ENCODE assay signal across 26 cellular contexts in genomic region chr2:240861547-240861946, GRCh38. TPM values are rescaled to one million over a fixed set of nuclear protein-coding genes. Genes with fewer than 3 reads are reported as not detected.
DNase-seq lines count a peak whose midpoint lies in the region; ATAC-seq, FAIRE-seq and TF ChIP-seq lines count a peak whose summit lies in the region.
"Had no signal": no experiment of that assay in that cellular context is flagged by ENCODE, and none has a peak within 500 bp of the region (broad histone marks: within the 10 kb centered on the region; RNA-seq: fewer than 3 reads in every experiment).

No MANE protein-coding gene starts in this region.

- FAIRE-seq in HepG2 (lab: Jason Lieb, UNC) (no peak), frontal cortex (lab: Jason Lieb, UNC) (no peak)
- FAIRE-seq: A549, D721Med, GM12891, GM18507, H54 had no signal

- H3K9me3 ChIP-seq in HepG2 (ENCODE audit: low read length) (no peaks in the 10 kb centered on the region), right lobe of liver (no peaks in the 10 kb centered on the region), osteoblast (ENCODE audit: low read depth, low read length) (no peaks in the 10 kb centered on the region), upper lobe of right lung (no peaks in the 10 kb centered on the region), mammary epithelial cell (replicated peaks; ENCODE audit: insufficient read depth, low read length) (no peaks in the 10 kb centered on the region)
- H3K9me3 ChIP-seq: A549; BE2C; BLaER1 treated with 17β-estradiol and CSF1 and Interleukin-3, amounts not matched to agents 10 nM and 100 nM; HAP-1 had no signal

- H3K27ac ChIP-seq in HepG2 (ENCODE audit: extremely low read length, insufficient read depth, low read length) (no peak overlapping the region), right lobe of liver (peak overlapping the region in 1 of 3 donors; percentile 13), osteoblast (ENCODE audit: low read depth, low read length) (no peak overlapping the region), upper lobe of right lung (no peak overlapping the region), mammary epithelial cell (ENCODE audit: insufficient read depth, low read depth, low read length) (no peak overlapping the region)
- H3K27ac ChIP-seq: A549; BLaER1 treated with 17β-estradiol and CSF1 and Interleukin-3, amounts not matched to agents 10 nM and 100 nM had no signal

- WGBS in HepG2 (ENCODE audit: low lambda C conversion rate) = 70% methylated on average over 2 of the region's 2 CpGs
- 78% methylated on average over 2 of the region's 2 CpGs for WGBS in right lobe of liver (ENCODE audit: insufficient coverage, low coverage, low lambda C conversion rate, missing lambda C conversion rate)
- 71% methylated on average over 2 of the region's 2 CpGs for WGBS in mammary epithelial cell (ENCODE audit: low coverage, missing lambda C conversion rate)

- H3K36me3 ChIP-seq in HepG2 (replicated peaks in 1 of 2; ENCODE audit: control insufficient read depth in 1 of 2, insufficient read depth in 2 of 2, low read length in 2 of 2) = no peaks in the 10 kb centered on the region
- H3K36me3 ChIP-seq in right lobe of liver = no peaks in the 10 kb centered on the region
- H3K36me3 ChIP-seq in osteoblast (ENCODE audit: insufficient read depth, low read length) = no peaks in the 10 kb centered on the region
- no peaks in the 10 kb centered on the region for H3K36me3 ChIP-seq in upper lobe of right lung
- no peaks in the 10 kb centered on the region for H3K36me3 ChIP-seq in mammary epithelial cell (ENCODE audit: insufficient read depth, low read length)
- H3K36me3 ChIP-seq: BE2C; BLaER1 treated with 17β-estradiol and CSF1 and Interleukin-3, amounts not matched to agents 10 nM and 100 nM; HAP-1 had no signal

- no peak for TF ChIP-seq RAD21 in HepG2 (CRISPR knock-in tag; IDR thresholded peaks at IDR 0.05)

- no peak for TF ChIP-seq CTCF in HepG2 (CRISPR knock-in tag; IDR thresholded peaks at IDR 0.05)
- no peak for TF ChIP-seq CTCF in right lobe of liver (IDR thresholded peaks at IDR 0.05)
- TF ChIP-seq CTCF in osteoblast (IDR thresholded peaks at IDR 0.05; ENCODE audit: extremely low read depth, low read depth, low read length) = no peak
- TF ChIP-seq CTCF in upper lobe of right lung (IDR thresholded peaks at IDR 0.05) = no peak
- no peak for TF ChIP-seq CTCF in mammary epithelial cell (conservative IDR thresholded peaks at IDR 0.05 in 1 of 2, IDR thresholded peaks at IDR 0.05 in 1 of 2; ENCODE audit: extremely low read depth in 1 of 2, insufficient read depth in 1 of 2, low read depth in 1 of 2, low read length in 2 of 2)

- H3K4me3 ChIP-seq in HepG2 (replicated peaks in 1 of 3; ENCODE audit: insufficient read depth in 1 of 3, low read depth in 2 of 3, low read length in 3 of 3) (no peak overlapping the region), right lobe of liver (no peak overlapping the region), osteoblast (ENCODE audit: insufficient read depth, low read length) (no peak overlapping the region), upper lobe of right lung (no peak overlapping the region), mammary epithelial cell (replicated peaks in 1 of 3; ENCODE audit: insufficient read depth in 1 of 3, low read depth in 2 of 3, low read length in 3 of 3) (no peak overlapping the region)
- H3K4me3 ChIP-seq: A549; BLaER1 treated with 17β-estradiol and CSF1 and Interleukin-3, amounts not matched to agents 10 nM and 100 nM; HAP-1 had no signal

- H3K79me2 ChIP-seq in HepG2 (ENCODE audit: insufficient read depth, low read length) (no peaks in the 10 kb centered on the region), osteoblast (ENCODE audit: insufficient read depth, low read length) (no peaks in the 10 kb centered on the region), mammary epithelial cell (ENCODE audit: insufficient read depth, low read length) (no peaks in the 10 kb centered on the region)

- H3K27me3 ChIP-seq in HepG2 (ENCODE audit: control insufficient read depth in 1 of 2, insufficient read depth in 2 of 2, low read length in 2 of 2) = peaks cover 0 to 2% of the 10 kb centered on the region in 2 experiments; a peak in 1 of 5 replicates
- H3K27me3 ChIP-seq in right lobe of liver = no peaks in the 10 kb centered on the region
- peaks cover 30% of the 10 kb centered on the region for H3K27me3 ChIP-seq in osteoblast (ENCODE audit: insufficient read depth, low read length)
- H3K27me3 ChIP-seq in upper lobe of right lung = no peaks in the 10 kb centered on the region
- H3K27me3 ChIP-seq in mammary epithelial cell (ENCODE audit: insufficient read depth, low read length) = peaks cover 6% of the 10 kb centered on the region
- H3K27me3 ChIP-seq: BLaER1 treated with 17β-estradiol and CSF1 and Interleukin-3, amounts not matched to agents 10 nM and 100 nM had no signal

- in situ Hi-C loops in HepG2 (cut with HindIII; ENCODE audit: extremely low pct_ligation_motif_present, low pct_unique_long_range_greater_than_20kb) = loop anchor here (25.0 kb wide), 1 partner anchor 776 kb away; the partner anchor contains the start of genes ATG4B and THAP4
- in situ Hi-C loops in mammary epithelial cell (cut with MboI; ENCODE audit: low sequenced_read_pairs in 2 of 2) = loop anchor here in 1 of 2 donors (25.0 kb wide), 2 partner anchors 201 to 351 kb away; no protein-coding TSS in a partner anchor

- TF ChIP-seq POLR2A in HepG2 (IDR thresholded peaks at IDR 0.05; ENCODE audit: insufficient read depth in 1 of 2, low read depth in 2 of 2, low read length in 2 of 2) (no peak), right lobe of liver (IDR thresholded peaks at IDR 0.05) (no peak)

- H4K20me1 ChIP-seq in HepG2 (ENCODE audit: insufficient read depth, low read length) (no peaks in the 10 kb centered on the region), osteoblast (ENCODE audit: insufficient read depth, low read length) (no peaks in the 10 kb centered on the region), mammary epithelial cell (ENCODE audit: insufficient read depth, low read length) (no peaks in the 10 kb centered on the region)
- H4K20me1 ChIP-seq: BLaER1 treated with 17β-estradiol and CSF1 and Interleukin-3, amounts not matched to agents 10 nM and 100 nM had no signal

- no peak for ATAC-seq in HepG2
- no peak for ATAC-seq in right lobe of liver
- ATAC-seq in upper lobe of right lung = peak; percentile 12
- ATAC-seq: A549 had no signal

- intact Hi-C loops in HepG2 (cut with micrococcal nuclease; ENCODE audit: unreplicated experiment) (no loop called here), right lobe of liver (cut with DNase I) (no loop called here), upper lobe of right lung (cut with DNase I) (no loop called here), mammary epithelial cell (cut with micrococcal nuclease) (no loop called here)

- no peak overlapping the region for H3K4me2 ChIP-seq in HepG2 (ENCODE audit: low read depth, low read length)
- no peak overlapping the region for H3K4me2 ChIP-seq in osteoblast (ENCODE audit: insufficient read depth, low read length)
- H3K4me2 ChIP-seq in mammary epithelial cell (ENCODE audit: insufficient read depth, low read depth, low read length) = no peak overlapping the region
- H3K4me2 ChIP-seq: A549; BLaER1 treated with 17β-estradiol and CSF1 and Interleukin-3, amounts not matched to agents 10 nM and 100 nM had no signal

- BruUV-seq in HepG2 (replicated peaks; lab: Mats Ljungman, UMichigan) (no TSS peak), mammary epithelial cell (replicated peaks; lab: Mats Ljungman, UMichigan) (no TSS peak)

- dilution Hi-C loops in mammary epithelial cell (cut with HindIII; ENCODE audit: low sequenced_read_pairs) = no loop called here

- CTCF ChIA-PET in HepG2 (lab: Yijun Ruan, JAX; ENCODE audit: low intra/inter-chr PET ratio, low total read pairs) (no interaction called here), mammary epithelial cell (lab: Charles Lee; ENCODE audit: low non-redundant PET) (no interaction called here)

- H3K9ac ChIP-seq in HepG2 (ENCODE audit: insufficient read depth, low read depth, low read length) = no peak overlapping the region
- H3K9ac ChIP-seq in mammary epithelial cell (ENCODE audit: insufficient read depth, low read length) = no peak overlapping the region
- H3K9ac ChIP-seq: BLaER1 treated with 17β-estradiol and CSF1 and Interleukin-3, amounts not matched to agents 10 nM and 100 nM had no signal

- POLR2A ChIA-PET in HepG2 (lab: Yijun Ruan, JAX) = interaction anchor here (0.6 to 1.5 kb wide), 4 partner anchors 13 to 36 kb away, joined by 3 to 10 read pairs (median 6); no protein-coding TSS in a partner anchor

- H2AFZ ChIP-seq in HepG2 (ENCODE audit: low read length) (no peak overlapping the region), osteoblast (ENCODE audit: low read length) (no peak overlapping the region), mammary epithelial cell (ENCODE audit: low read depth, low read length) (no peak overlapping the region)

- TF ChIP-seq EP300 in HepG2 (IDR thresholded peaks at IDR 0.05; ENCODE audit: low read depth in 2 of 2, low read length in 2 of 2) (no peak), HepG2 (CRISPR knock-in tag; IDR thresholded peaks at IDR 0.05; ENCODE audit: borderline replicate concordance) (no peak)

- no peak for DNase-seq in HepG2 (ENCODE audit: low spot score)
- no peak for DNase-seq in right lobe of liver
- DNase-seq in osteoblast (ENCODE audit: insufficient read length, low spot score, missing footprints) = peak; percentile 65
- no peak for DNase-seq in upper lobe of right lung
- no peak for DNase-seq in frontal cortex (ENCODE audit: low spot score in 2 of 2)
- DNase-seq in mammary epithelial cell = no peak
- DNase-seq: 8988T; ACHN; AML-193; BE2C; CD4-positive, alpha-beta T cell; CD8-positive, alpha-beta memory T cell; DMS 273 treated with DMSO at 0.1 percent for 48 hours; DMS79; EL; GDM1; GOT3; HFFc6 had no signal

- H3K4me1 ChIP-seq in HepG2 (ENCODE audit: insufficient read depth, low read length) (peaks cover 80% of the 10 kb centered on the region), right lobe of liver (peaks cover 0 to 67% (median 29%) of the 10 kb centered on the region in 4 donors), osteoblast (ENCODE audit: insufficient read depth, low read length) (no peaks in the 10 kb centered on the region), upper lobe of right lung (no peaks in the 10 kb centered on the region), mammary epithelial cell (ENCODE audit: insufficient read depth, low read length) (no peaks in the 10 kb centered on the region)
- H3K4me1 ChIP-seq: A549; BE2C; BLaER1 treated with 17β-estradiol and CSF1 and Interleukin-3, amounts not matched to agents 10 nM and 100 nM; HAP-1 had no signal

RNA-seq across cellular contexts. Expression of gene AGXT, which starts 7.1 kb away (rescaled TPM):
- 30.5 and 41.9 TPM in 2 replicates for total RNA-seq in HepG2 (2016; rRNA removed; fragmentation: Illumina TruSeq; extraction: Trizol)
- total RNA-seq in HepG2 (2016; cell fraction: cytosol; rRNA removed; fragmentation: Illumina TruSeq; extraction: Trizol; ENCODE audit: low read depth) = 13.0 and 14.7 TPM in 2 replicates
- 26.6 and 43.3 TPM in 2 replicates for total RNA-seq in HepG2 (2016; cell fraction: insoluble cytoplasmic fraction; rRNA removed; fragmentation: Illumina TruSeq; extraction: Trizol)
- total RNA-seq in HepG2 (2016; cell fraction: membrane; rRNA removed; fragmentation: Illumina TruSeq; extraction: Trizol) = 16.6 and 19.6 TPM in 2 replicates
- 38.2 and 44.0 TPM in 2 replicates for total RNA-seq in HepG2 (2016; cell fraction: nucleus; rRNA removed; fragmentation: Illumina TruSeq; extraction: Trizol)
- 96.1 and 133 TPM in 2 replicates for polyA plus RNA-seq in HepG2 (2011; rRNA removed)
- 35.6 and 52.0 TPM in 2 replicates for polyA plus RNA-seq in HepG2 (2011; cell fraction: cytosol; rRNA removed)
- 938 and 1,041 TPM in 2 replicates for polyA plus RNA-seq in HepG2 (2011; cell fraction: nucleus; rRNA removed)
- polyA plus RNA-seq in HepG2 (2012) = 57.7 and 74.1 TPM in 2 replicates
- 16.7 and 17.4 TPM in 2 replicates for polyA plus RNA-seq in HepG2 (2016; cell fraction: cytosol; fragmentation: Illumina TruSeq; extraction: Trizol; ENCODE audit: low read depth)
- 26.4 and 36.5 TPM in 2 replicates for polyA plus RNA-seq in HepG2 (2016; cell fraction: insoluble cytoplasmic fraction; fragmentation: Illumina TruSeq; extraction: Trizol; ENCODE audit: low read depth)
- polyA plus RNA-seq in HepG2 (2016; cell fraction: membrane; fragmentation: Illumina TruSeq; extraction: Trizol; ENCODE audit: low read depth) = 15.2 and 17.5 TPM in 2 replicates
- polyA plus RNA-seq in HepG2 (2016; cell fraction: nucleus; fragmentation: Illumina TruSeq; extraction: Trizol; ENCODE audit: insufficient read depth, low read depth) = 101 and 109 TPM in 2 replicates
- polyA minus RNA-seq in HepG2 (2011; rRNA and poly(A)+ RNA removed; ENCODE audit: low replicate concordance) = 67.0 TPM in 1 of 2 replicates, not detected in the other
- 22.8 and 31.0 TPM in 2 replicates for polyA minus RNA-seq in HepG2 (2011; cell fraction: cytosol; rRNA and poly(A)+ RNA removed)
- 64.6 and 66.1 TPM in 2 replicates for polyA minus RNA-seq in HepG2 (2011; cell fraction: nucleus; rRNA and poly(A)+ RNA removed)
- total RNA-seq in right lobe of liver = 1,000 to 10,000 TPM in 4 of 6 experiments, 100 to 1,000 TPM in 2; 744 to 1,833 (median 1,254) TPM
- not detected in 2 replicates for total RNA-seq in osteoblast
- total RNA-seq in upper lobe of right lung = not detected
- total RNA-seq in frontal cortex = not detected
- total RNA-seq in mammary epithelial cell = not detected
- polyA plus RNA-seq in mammary epithelial cell = not detected
- not detected for polyA minus RNA-seq in mammary epithelial cell
- total RNA-seq: CD4-positive, alpha-beta T cell; CD8-positive, alpha-beta memory T cell; HFFc6 had no signal
- polyA plus RNA-seq: A549; CD14-positive monocyte; CD8-positive, alpha-beta memory T cell had no signal

RNA-seq across cellular contexts. Expression of gene MAB21L4, which starts 34.4 kb away (rescaled TPM):
- total RNA-seq in HepG2 (2016; rRNA removed; fragmentation: Illumina TruSeq; extraction: Trizol) (13.5 and 14.0 TPM in 2 replicates), right lobe of liver (10 to 100 TPM in 1 of 6 experiments, 1 to 10 TPM in 5; 3.7 to 17.0 (median 5.2) TPM), osteoblast (not detected in 2 replicates), upper lobe of right lung (22.2 TPM), frontal cortex (not detected), mammary epithelial cell (under 1 TPM; 0.14 to 0.17 TPM)
- total RNA-seq in HepG2 (2016; cell fraction: cytosol; rRNA removed; fragmentation: Illumina TruSeq; extraction: Trizol; ENCODE audit: low read depth) = 3.1 and 3.7 TPM in 2 replicates
- 11.5 and 15.3 TPM in 2 replicates for total RNA-seq in HepG2 (2016; cell fraction: insoluble cytoplasmic fraction; rRNA removed; fragmentation: Illumina TruSeq; extraction: Trizol)
- 10.1 and 12.0 TPM in 2 replicates for total RNA-seq in HepG2 (2016; cell fraction: membrane; rRNA removed; fragmentation: Illumina TruSeq; extraction: Trizol)
- 8.9 and 10.1 TPM in 2 replicates for total RNA-seq in HepG2 (2016; cell fraction: nucleus; rRNA removed; fragmentation: Illumina TruSeq; extraction: Trizol)
- polyA plus RNA-seq in HepG2 (2011; rRNA removed) (3.0 and 3.6 TPM in 2 replicates), mammary epithelial cell (0.29 TPM)
- polyA plus RNA-seq in HepG2 (2011; cell fraction: cytosol; rRNA removed) = 2.4 and 4.2 TPM in 2 replicates
- 8.9 and 9.1 TPM in 2 replicates for polyA plus RNA-seq in HepG2 (2011; cell fraction: nucleus; rRNA removed)
- 2.1 and 4.1 TPM in 2 replicates for polyA plus RNA-seq in HepG2 (2012)
- 3.4 TPM in 2 replicates for polyA plus RNA-seq in HepG2 (2016; cell fraction: cytosol; fragmentation: Illumina TruSeq; extraction: Trizol; ENCODE audit: low read depth)
- polyA plus RNA-seq in HepG2 (2016; cell fraction: insoluble cytoplasmic fraction; fragmentation: Illumina TruSeq; extraction: Trizol; ENCODE audit: low read depth) = 11.8 and 13.7 TPM in 2 replicates
- 8.3 and 8.8 TPM in 2 replicates for polyA plus RNA-seq in HepG2 (2016; cell fraction: membrane; fragmentation: Illumina TruSeq; extraction: Trizol; ENCODE audit: low read depth)
- 15.9 and 16.1 TPM in 2 replicates for polyA plus RNA-seq in HepG2 (2016; cell fraction: nucleus; fragmentation: Illumina TruSeq; extraction: Trizol; ENCODE audit: insufficient read depth, low read depth)
- 5.4 TPM in 1 of 2 replicates, not detected in the other for polyA minus RNA-seq in HepG2 (2011; rRNA and poly(A)+ RNA removed; ENCODE audit: low replicate concordance)
- 1.8 and 2.0 TPM in 2 replicates for polyA minus RNA-seq in HepG2 (2011; cell fraction: cytosol; rRNA and poly(A)+ RNA removed)
- polyA minus RNA-seq in HepG2 (2011; cell fraction: nucleus; rRNA and poly(A)+ RNA removed) = 1.3 and 2.5 TPM in 2 replicates
- not detected for polyA minus RNA-seq in mammary epithelial cell
- total RNA-seq: CD4-positive, alpha-beta T cell; CD8-positive, alpha-beta memory T cell; HFFc6 had no signal
- polyA plus RNA-seq: A549; CD14-positive monocyte; CD8-positive, alpha-beta memory T cell had no signal

RNA-seq across cellular contexts. Expression of gene KIF1A, which starts 41.5 kb away (rescaled TPM):
- total RNA-seq in HepG2 (2016; rRNA removed; fragmentation: Illumina TruSeq; extraction: Trizol) (0.24 TPM in 1 of 2 replicates, not detected in the other), right lobe of liver (under 1 TPM; 0.31 to 0.87 (median 0.56) TPM), osteoblast (under 0.01 TPM in 1 of 2 replicates, not detected in the other), upper lobe of right lung (0.81 TPM), frontal cortex (146 TPM), mammary epithelial cell (under 1 TPM in 1 of 2 donors, not detected in 1; under 0.01 TPM)
- not detected in 2 replicates for total RNA-seq in HepG2 (2016; cell fraction: cytosol; rRNA removed; fragmentation: Illumina TruSeq; extraction: Trizol; ENCODE audit: low read depth)
- 0.13 and 0.32 TPM in 2 replicates for total RNA-seq in HepG2 (2016; cell fraction: insoluble cytoplasmic fraction; rRNA removed; fragmentation: Illumina TruSeq; extraction: Trizol)
- total RNA-seq in HepG2 (2016; cell fraction: membrane; rRNA removed; fragmentation: Illumina TruSeq; extraction: Trizol) = not detected in 2 replicates
- not detected in 2 replicates for total RNA-seq in HepG2 (2016; cell fraction: nucleus; rRNA removed; fragmentation: Illumina TruSeq; extraction: Trizol)
- polyA plus RNA-seq in HepG2 (2011; rRNA removed) (0.01 and 0.03 TPM in 2 replicates), mammary epithelial cell (not detected)
- polyA plus RNA-seq in HepG2 (2011; cell fraction: cytosol; rRNA removed) = 0.01 TPM in 1 of 2 replicates, not detected in the other
- 0.19 and 0.21 TPM in 2 replicates for polyA plus RNA-seq in HepG2 (2011; cell fraction: nucleus; rRNA removed)
- polyA plus RNA-seq in HepG2 (2012) = 0.19 TPM in 1 of 2 replicates, not detected in the other
- polyA plus RNA-seq in HepG2 (2016; cell fraction: cytosol; fragmentation: Illumina TruSeq; extraction: Trizol; ENCODE audit: low read depth) = not detected in 2 replicates
- polyA plus RNA-seq in HepG2 (2016; cell fraction: insoluble cytoplasmic fraction; fragmentation: Illumina TruSeq; extraction: Trizol; ENCODE audit: low read depth) = not detected in 2 replicates
- polyA plus RNA-seq in HepG2 (2016; cell fraction: membrane; fragmentation: Illumina TruSeq; extraction: Trizol; ENCODE audit: low read depth) = not detected in 2 replicates
- polyA plus RNA-seq in HepG2 (2016; cell fraction: nucleus; fragmentation: Illumina TruSeq; extraction: Trizol; ENCODE audit: insufficient read depth, low read depth) = not detected in 2 replicates
- 0.04 and 0.14 TPM in 2 replicates for polyA minus RNA-seq in HepG2 (2011; rRNA and poly(A)+ RNA removed; ENCODE audit: low replicate concordance)
- not detected in 2 replicates for polyA minus RNA-seq in HepG2 (2011; cell fraction: cytosol; rRNA and poly(A)+ RNA removed)
- polyA minus RNA-seq in HepG2 (2011; cell fraction: nucleus; rRNA and poly(A)+ RNA removed) = 0.37 TPM in 1 of 2 replicates, not detected in the other
- not detected for polyA minus RNA-seq in mammary epithelial cell
- total RNA-seq: CD4-positive, alpha-beta T cell; HFFc6 had no signal
- polyA plus RNA-seq: CD14-positive monocyte; CD8-positive, alpha-beta memory T cell had no signal

RNA-seq across cellular contexts. Expression of gene CROCC2, which starts 44.6 kb away (rescaled TPM):
- not detected in 2 replicates for total RNA-seq in HepG2 (2016; rRNA removed; fragmentation: Illumina TruSeq; extraction: Trizol)
- total RNA-seq in HepG2 (2016; cell fraction: cytosol; rRNA removed; fragmentation: Illumina TruSeq; extraction: Trizol; ENCODE audit: low read depth) = not detected in 2 replicates
- 0.02 TPM in 1 of 2 replicates, not detected in the other for total RNA-seq in HepG2 (2016; cell fraction: insoluble cytoplasmic fraction; rRNA removed; fragmentation: Illumina TruSeq; extraction: Trizol)
- not detected in 2 replicates for total RNA-seq in HepG2 (2016; cell fraction: membrane; rRNA removed; fragmentation: Illumina TruSeq; extraction: Trizol)
- total RNA-seq in HepG2 (2016; cell fraction: nucleus; rRNA removed; fragmentation: Illumina TruSeq; extraction: Trizol) = not detected in 2 replicates
- polyA plus RNA-seq in HepG2 (2011; rRNA removed) = not detected in 2 replicates
- not detected in 2 replicates for polyA plus RNA-seq in HepG2 (2011; cell fraction: cytosol; rRNA removed)
- polyA plus RNA-seq in HepG2 (2011; cell fraction: nucleus; rRNA removed) = 0.03 TPM in 1 of 2 replicates, not detected in the other
- 0.13 and 0.15 TPM in 2 replicates for polyA plus RNA-seq in HepG2 (2012)
- polyA plus RNA-seq in HepG2 (2016; cell fraction: cytosol; fragmentation: Illumina TruSeq; extraction: Trizol; ENCODE audit: low read depth) = not detected in 2 replicates
- not detected in 2 replicates for polyA plus RNA-seq in HepG2 (2016; cell fraction: insoluble cytoplasmic fraction; fragmentation: Illumina TruSeq; extraction: Trizol; ENCODE audit: low read depth)
- not detected in 2 replicates for polyA plus RNA-seq in HepG2 (2016; cell fraction: membrane; fragmentation: Illumina TruSeq; extraction: Trizol; ENCODE audit: low read depth)
- not detected in 2 replicates for polyA plus RNA-seq in HepG2 (2016; cell fraction: nucleus; fragmentation: Illumina TruSeq; extraction: Trizol; ENCODE audit: insufficient read depth, low read depth)
- not detected in 2 replicates for polyA minus RNA-seq in HepG2 (2011; rRNA and poly(A)+ RNA removed; ENCODE audit: low replicate concordance)
- polyA minus RNA-seq in HepG2 (2011; cell fraction: cytosol; rRNA and poly(A)+ RNA removed) = not detected in 2 replicates
- not detected in 2 replicates for polyA minus RNA-seq in HepG2 (2011; cell fraction: nucleus; rRNA and poly(A)+ RNA removed)
- total RNA-seq in right lobe of liver = under 1 TPM in 5 of 6 experiments, not detected in 1; 0.06 to 0.15 (median 0.12) TPM
- under 0.01 TPM in 2 replicates for total RNA-seq in osteoblast
- total RNA-seq in upper lobe of right lung = 0.26 TPM
- not detected for total RNA-seq in frontal cortex
- not detected for total RNA-seq in mammary epithelial cell
- not detected for polyA plus RNA-seq in mammary epithelial cell
- polyA minus RNA-seq in mammary epithelial cell = not detected
- total RNA-seq: CD4-positive, alpha-beta T cell; CD8-positive, alpha-beta memory T cell; HFFc6 had no signal
- polyA plus RNA-seq: A549; CD14-positive monocyte; CD8-positive, alpha-beta memory T cell had no signal

Comparison
In these comparisons a context has a peak if more than half of its experiments do, and no peak if none do; other contexts are left out.
1. RNA of gene AGXT, which starts 7.1 kb away (total RNA-seq): 744 to 1,833 TPM in right lobe of liver and 13.0 to 44.0 TPM in HepG2; not detected in upper lobe of right lung (single experiment), not detected in osteoblast, not detected in frontal cortex (single experiment) and not detected in mammary epithelial cell; every median in the first group is over 10 times any median in the second.
2. RNA of gene KIF1A, which starts 41.5 kb away (total RNA-seq): 146 TPM in frontal cortex (single experiment); 0.81 TPM in upper lobe of right lung (single experiment), 0.31 to 0.87 TPM in right lobe of liver, 0.13 to 0.32 TPM in HepG2, under 0.01 TPM in mammary epithelial cell and under 0.01 TPM in osteoblast; every median in the first group is over 10 times any median in the second.